In the genomic region with DNA sequence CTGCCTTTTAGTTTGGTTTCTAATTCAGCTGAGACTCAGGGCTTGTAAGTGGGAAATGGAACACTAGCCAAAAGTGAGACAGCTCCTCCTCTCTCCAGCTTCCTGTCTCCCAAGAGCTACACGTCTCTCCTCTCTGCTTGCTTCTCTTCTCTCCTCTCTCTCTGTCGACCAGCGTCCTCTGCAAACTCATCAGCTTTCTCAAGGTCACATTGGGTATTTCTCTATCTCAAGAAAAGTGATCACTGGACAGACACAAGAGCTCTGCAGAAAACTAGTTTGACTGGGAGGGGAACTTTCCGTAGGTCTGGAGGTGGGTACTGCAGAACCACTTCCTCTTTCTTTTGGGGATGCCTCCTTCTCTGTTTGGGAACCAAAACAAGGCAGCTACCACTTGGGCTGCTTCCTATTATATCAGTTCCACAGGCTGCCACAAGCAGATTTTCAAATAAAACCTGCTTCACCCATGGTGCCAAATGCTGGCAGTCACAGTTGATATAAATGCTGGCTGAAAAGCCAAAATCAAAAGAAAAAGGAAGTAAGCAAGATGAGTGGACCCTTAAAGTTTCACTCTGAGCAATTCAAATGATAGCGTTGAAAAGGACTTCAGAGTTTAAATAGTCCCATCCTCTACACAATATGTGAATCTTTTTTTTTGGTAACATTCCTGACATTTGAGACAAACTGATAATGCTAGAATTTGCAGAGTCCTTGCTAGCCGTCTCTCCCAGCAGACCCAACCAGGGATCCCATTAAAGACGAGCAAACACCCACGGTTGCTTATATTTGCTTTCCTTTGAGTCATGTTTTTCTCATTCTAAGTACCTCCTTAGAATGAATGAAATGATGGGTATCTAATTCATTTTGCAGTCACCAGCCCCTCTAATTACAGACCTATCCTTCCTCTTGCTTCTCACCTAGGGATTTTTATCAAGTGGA, we compare ENCODE assay signal across 8 cellular contexts. TPM values are rescaled to one million over a fixed set of nuclear protein-coding genes. Genes with fewer than 3 reads are reported as not detected.
DNase-seq lines count a peak whose midpoint lies in the region; ATAC-seq and TF ChIP-seq lines count a peak whose summit lies in the region.

No MANE protein-coding gene starts in this region.

- intact Hi-C loops in activated CD4-positive, alpha-beta memory T cell treated with anti-CD3 and anti-CD28 coated beads for 36 hours (cut with micrococcal nuclease) = no loop called here

- POLR2A ChIA-PET in activated CD4-positive, alpha-beta memory T cell treated with anti-CD3 and anti-CD28 coated beads for 36 hours (lab: Charles Lee) = no interaction called here

- ATAC-seq in GM19395 (IDR thresholded peaks at IDR 0.05; ENCODE audit: unreplicated experiment) (peak; percentile 95), HG03432 (IDR thresholded peaks at IDR 0.05; ENCODE audit: unreplicated experiment) (peak; percentile 97)

- H3K9me3 Mint-ChIP-seq in activated CD4-positive, alpha-beta memory T cell treated with anti-CD3 and anti-CD28 coated beads for 36 hours = peaks cover 3% of the 10 kb centered on the region
- no peaks in the 10 kb centered on the region for H3K9me3 Mint-ChIP-seq in nephron progenitor cell

- H3K27ac Mint-ChIP-seq in activated CD4-positive, alpha-beta memory T cell treated with anti-CD3 and anti-CD28 coated beads for 36 hours = peak overlapping the region; percentile 59
- no peak overlapping the region for H3K27ac Mint-ChIP-seq in nephron progenitor cell

- H3K4me1 Mint-ChIP-seq in activated CD4-positive, alpha-beta memory T cell treated with anti-CD3 and anti-CD28 coated beads for 36 hours (ENCODE audit: low read depth) = peaks cover 10% of the 10 kb centered on the region
- H3K4me1 Mint-ChIP-seq in nephron progenitor cell = peaks cover 5% of the 10 kb centered on the region

- CTCF ChIA-PET in activated CD4-positive, alpha-beta memory T cell treated with anti-CD3 and anti-CD28 coated beads for 36 hours (lab: Charles Lee) = no interaction called here

- H3K36me3 Mint-ChIP-seq in activated CD4-positive, alpha-beta memory T cell treated with anti-CD3 and anti-CD28 coated beads for 36 hours = no peaks in the 10 kb centered on the region
- peaks cover 5% of the 10 kb centered on the region for H3K36me3 Mint-ChIP-seq in nephron progenitor cell (ENCODE audit: low read depth)

- no peaks in the 10 kb centered on the region for H3K27me3 Mint-ChIP-seq in activated CD4-positive, alpha-beta memory T cell treated with anti-CD3 and anti-CD28 coated beads for 36 hours
- H3K27me3 Mint-ChIP-seq in nephron progenitor cell (ENCODE audit: low read depth, poor library complexity) = no peaks in the 10 kb centered on the region

- DNase-seq in EH (ENCODE audit: low read depth) (peak; percentile 75), inferior parietal cortex (ENCODE audit: extremely low spot score) (peak; percentile 34), SK-N-DZ (ENCODE audit: low spot score) (no peak), nephron progenitor cell (no peak), NCI-H1092 (lab: John Stamatoyannopoulos, UW) (no peak)
- peak; percentile 29 for DNase-seq in activated CD4-positive, alpha-beta memory T cell treated with anti-CD3 and anti-CD28 coated beads for 36 hours

- H3K4me3 Mint-ChIP-seq in activated CD4-positive, alpha-beta memory T cell treated with anti-CD3 and anti-CD28 coated beads for 36 hours = peak overlapping the region; percentile 23
- no peak overlapping the region for H3K4me3 Mint-ChIP-seq in nephron progenitor cell

- TF ChIP-seq CTCF in nephron progenitor cell (IDR thresholded peaks at IDR 0.05) = no peak

RNA-seq across cellular contexts. Expression of gene DYNC1LI1, which starts 7.2 kb away (rescaled TPM):
- total RNA-seq in activated CD4-positive, alpha-beta memory T cell treated with anti-CD3 and anti-CD28 coated beads for 36 hours = 10 to 100 TPM; 35.2 to 36.3 TPM
- polyA plus RNA-seq in SK-N-DZ (2014; cell fraction: cytosol; rRNA removed) = 77.1 and 81.4 TPM in 2 replicates
- 41.3 and 64.1 TPM in 2 replicates for polyA plus RNA-seq in SK-N-DZ (2014; cell fraction: nucleus; rRNA removed)

Comparison
In these comparisons a context has a peak if more than half of its experiments do, and no peak if none do; other contexts are left out.
1. DNase-seq: peak in EH (single experiment), activated CD4-positive, alpha-beta memory T cell treated with anti-CD3 and anti-CD28 coated beads for 36 hours (single experiment) and inferior parietal cortex (single experiment); none in SK-N-DZ (single experiment), nephron progenitor cell (single experiment) and NCI-H1092 (single experiment).